9 cellular contexts compared by ENCODE assay signal in genomic region chr19:33193269-33193863, GRCh38. TPM values are rescaled to one million over a fixed set of nuclear protein-coding genes. Genes with fewer than 3 reads are reported as not detected.
A peak's percentile ranks its signal among the peaks of the same experiment; 100 is the strongest.
DNase-seq lines count a peak whose midpoint lies in the region; TF ChIP-seq lines count a peak whose summit lies in the region.
"Had no signal": no experiment of that assay in that cellular context is flagged by ENCODE, and none has a peak within 500 bp of the region (broad histone marks: within the 10 kb centered on the region; RNA-seq: fewer than 3 reads in every experiment).

No MANE protein-coding gene starts in this region.

- no peaks in the 10 kb centered on the region for H3K9me3 ChIP-seq in esophagus muscularis mucosa
- no peaks in the 10 kb centered on the region for H3K9me3 ChIP-seq in stomach

- H3K4me1 ChIP-seq in KMS-11 (ENCODE audit: low read depth, poor library complexity, severe bottlenecking) (no peaks in the 10 kb centered on the region), esophagus muscularis mucosa (peaks cover 14 to 27% (median 18%) of the 10 kb centered on the region in 4 donors), rectal smooth muscle tissue (ENCODE audit: control insufficient read depth, insufficient read depth, low read length) (peaks cover 4% of the 10 kb centered on the region), stomach (peaks cover 0 to 24% (median 18%) of the 10 kb centered on the region in 4 donors)

- no peak overlapping the region for H3K27ac ChIP-seq in KMS-11
- peak overlapping the region in 2 of 4 donors; percentile 18 to 49 for H3K27ac ChIP-seq in esophagus muscularis mucosa (replicated peaks in 1 of 4)
- H3K27ac ChIP-seq in rectal smooth muscle tissue (ENCODE audit: low read depth, low read length), result no peak overlapping the region
- peak overlapping the region in 1 of 5 donors; percentile 60 for H3K27ac ChIP-seq in stomach

- WGBS in esophagus muscularis mucosa, result 86% methylated on average over 7 of the region's 8 CpGs
- 75 to 84% (median 81%) methylated on average over 8 of the region's 8 CpGs for WGBS in stomach, 5 donors

- H2AFZ ChIP-seq in KMS-11 (ENCODE audit: low read depth), result peak overlapping the region; percentile 18; the same call in 1 of the 2 replicates

- H3K9ac ChIP-seq in KMS-11 (no peak overlapping the region), rectal smooth muscle tissue (ENCODE audit: low read length) (no peak overlapping the region)

- H3K4me3 ChIP-seq in KMS-11 (IDR thresholded peaks at IDR 0.05; ENCODE audit: insufficient read depth, low read depth, low read length) (no peak overlapping the region), esophagus muscularis mucosa (peak overlapping the region; percentile 76 to 86 (median 80)), rectal smooth muscle tissue (ENCODE audit: low read length) (peak overlapping the region; percentile 51), stomach (peak overlapping the region in 2 of 4 donors; percentile 31 to 39)

- H3K4me2 ChIP-seq in KMS-11, result no peak overlapping the region

- no TSS peak for BruUV-seq in Calu3 (replicated peaks; lab: Mats Ljungman, UMichigan)

- peaks cover 83% of the 10 kb centered on the region for H3K27me3 Mint-ChIP-seq in Calu3 (ENCODE audit: unreplicated experiment)

- TF ChIP-seq EP300 in esophagus muscularis mucosa (IDR thresholded peaks at IDR 0.05) (no peak), stomach (IDR thresholded peaks at IDR 0.05) (no peak)

- H3K36me3 Mint-ChIP-seq in Calu3 (ENCODE audit: insufficient read depth, unreplicated experiment), result peaks cover 5% of the 10 kb centered on the region

- H3K27me3 ChIP-seq in KMS-11 (ENCODE audit: insufficient read depth, low read depth), result no peaks in the 10 kb centered on the region; the same call in 1 of the 2 replicates
- H3K27me3 ChIP-seq in esophagus muscularis mucosa, result no peaks in the 10 kb centered on the region
- no peaks in the 10 kb centered on the region for H3K27me3 ChIP-seq in rectal smooth muscle tissue (ENCODE audit: control insufficient read depth, insufficient read depth, low read length)
- H3K27me3 ChIP-seq in stomach, result peaks cover 0 to 7% (median 0%) of the 10 kb centered on the region in 3 donors

- intact Hi-C loops in Calu3 (cut with micrococcal nuclease; ENCODE audit: unreplicated experiment), result no loop called here
- intact Hi-C loops in esophagus muscularis mucosa (cut with DNase I), result no loop called here
- intact Hi-C loops in stomach (cut with DNase I; ENCODE audit: low total_unique reads), result no loop called here

- H3K4me3 Mint-ChIP-seq in Calu3 (ENCODE audit: low read depth, unreplicated experiment), result peak overlapping the region; percentile 66

- H3K4me1 Mint-ChIP-seq in Calu3 (ENCODE audit: low read depth, unreplicated experiment), result no peaks in the 10 kb centered on the region

- no peaks in the 10 kb centered on the region for H4K20me1 ChIP-seq in KMS-11 (ENCODE audit: insufficient read depth)

- no peak for TF ChIP-seq CTCF in Calu3 (IDR thresholded peaks at IDR 0.05; ENCODE audit: unreplicated experiment)
- no peak for TF ChIP-seq CTCF in KMS-11 (conservative IDR thresholded peaks at IDR 0.05; ENCODE audit: low read depth, low read length)
- TF ChIP-seq CTCF in esophagus muscularis mucosa (IDR thresholded peaks at IDR 0.05), result no peak
- no peak for TF ChIP-seq CTCF in stomach (IDR thresholded peaks at IDR 0.05)

- TF ChIP-seq POLR2A in esophagus muscularis mucosa (IDR thresholded peaks at IDR 0.05; ENCODE audit: low read depth) (no peak), stomach (IDR thresholded peaks at IDR 0.05) (no peak)

- no peaks in the 10 kb centered on the region for H3K79me2 ChIP-seq in KMS-11 (ENCODE audit: insufficient read depth, low read depth)

- no peaks in the 10 kb centered on the region for H3K36me3 ChIP-seq in KMS-11 (ENCODE audit: insufficient read depth)
- peaks cover 0 to 16% (median 8%) of the 10 kb centered on the region in 4 donors for H3K36me3 ChIP-seq in esophagus muscularis mucosa
- peaks cover 3% of the 10 kb centered on the region for H3K36me3 ChIP-seq in rectal smooth muscle tissue (ENCODE audit: control insufficient read depth, insufficient read depth, low read length)
- peaks cover 0 to 17% (median 9%) of the 10 kb centered on the region in 4 donors for H3K36me3 ChIP-seq in stomach

- DNase-seq in Calu3 (no peak), esophagus muscularis mucosa (ENCODE audit: extremely low spot score) (peak; percentile 88), NCI-H1105 treated with DMSO at 0.1 percent for 48 hours (lab: John Stamatoyannopoulos, UW) (no peak), stomach (no peak)
- DNase-seq in stimulated activated CD4-positive, alpha-beta T cell treated with anti-CD3 and anti-CD28 coated beads, Interleukin-15, amount 100 ng/mL, for 24 hours, result no peak
- DNase-seq: activated CD8-positive, alpha-beta memory T cell treated with anti-CD3 and anti-CD28 coated beads, Interleukin-2, amount 50 U/mL, for 48 hours had no signal

- H3K9me3 Mint-ChIP-seq in Calu3 (ENCODE audit: low read depth, unreplicated experiment), result no peaks in the 10 kb centered on the region

- no peak overlapping the region for H3K27ac Mint-ChIP-seq in Calu3 (ENCODE audit: unreplicated experiment)

- CTCF ChIA-PET in Calu3 (lab: Charles Lee), result interaction anchor here (0.5 to 0.9 kb wide), 2 partner anchors 9 to 161 kb away, joined by 3 read pairs; no protein-coding TSS in a partner anchor

RNA-seq across cellular contexts. Expression of gene LRP3, which starts 0.8 kb away (rescaled TPM):
- 0.59 and 1.5 TPM in 2 replicates for total RNA-seq in Calu3 (2022)
- total RNA-seq in esophagus muscularis mucosa, result 10 to 100 TPM; 34.5 to 76.7 (median 62.6) TPM
- total RNA-seq in stomach, result 10 to 100 TPM in 4 of 5 donors, 1 to 10 TPM in 1; 7.5 to 26.6 (median 18.1) TPM
- 10 to 100 TPM in 2 of 3 donors, 1 to 10 TPM in 1; 8.4 to 14.0 (median 10.3) TPM for polyA plus RNA-seq in stomach

RNA-seq across cellular contexts. Expression of gene SLC7A10, which starts 32.3 kb away (rescaled TPM):
- not detected in 2 replicates for total RNA-seq in Calu3 (2022)
- not detected for total RNA-seq in esophagus muscularis mucosa
- under 1 TPM in 1 of 5 donors, not detected in 4; 0.73 TPM for total RNA-seq in stomach
- polyA plus RNA-seq in stomach, result not detected
- total RNA-seq: lung microvascular endothelial cell had no signal
